Comparison of ENCODE assay signal across 17 cellular contexts in the genomic region with DNA sequence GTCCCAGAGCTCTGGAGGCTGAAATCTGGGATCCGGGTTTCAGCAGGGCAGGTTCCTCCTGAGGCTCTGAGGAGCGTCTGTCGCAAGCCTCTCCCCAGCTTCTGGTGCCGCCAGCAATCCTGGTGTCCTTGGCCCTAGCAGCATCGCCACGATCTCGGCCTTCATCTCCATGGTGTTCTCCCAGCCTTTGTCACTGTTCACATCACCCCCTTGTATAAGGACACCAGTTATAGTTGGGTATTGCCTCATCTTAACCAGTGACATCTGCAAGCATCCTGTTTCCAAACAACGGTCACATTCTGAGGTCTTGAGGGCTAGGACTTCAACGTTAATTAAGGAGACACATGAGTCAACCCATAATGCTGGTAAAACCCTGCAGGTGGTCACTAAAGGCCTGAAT. TPM values are rescaled to one million over a fixed set of nuclear protein-coding genes. Genes with fewer than 3 reads are reported as not detected.
A peak's percentile ranks its signal among the peaks of the same experiment; 100 is the strongest.
DNase-seq lines count a peak whose midpoint lies in the region; ATAC-seq and TF ChIP-seq lines count a peak whose summit lies in the region.
"Had no signal": no experiment of that assay in that cellular context is flagged by ENCODE, and none has a peak within 500 bp of the region (broad histone marks: within the 10 kb centered on the region; RNA-seq: fewer than 3 reads in every experiment).

No MANE protein-coding gene starts in this region.

- intact Hi-C loops in spleen (cut with DNase I; ENCODE audit: low total_unique reads), result no loop called here

- no peaks in the 10 kb centered on the region for H3K9me3 ChIP-seq in spleen
- H3K9me3 ChIP-seq: right atrium auricular region, suprapubic skin had no signal

- no peaks in the 10 kb centered on the region for H3K27me3 ChIP-seq in spleen (replicated peaks in 1 of 7)
- H3K27me3 ChIP-seq: right atrium auricular region, suprapubic skin had no signal

- H3K4me1 ChIP-seq in spleen, result peaks cover 8 to 64% (median 26%) of the 10 kb centered on the region in 6 donors

- 46 to 83% (median 59%) methylated on average over 9 of the region's 9 CpGs for WGBS in spleen, 5 donors

- ATAC-seq in HG02610 (IDR thresholded peaks at IDR 0.05; ENCODE audit: unreplicated experiment), result no peak

- peaks cover 0 to 10% (median 3%) of the 10 kb centered on the region in 6 donors for H3K36me3 ChIP-seq in spleen
- H3K36me3 ChIP-seq: right atrium auricular region, suprapubic skin had no signal

- no peak for TF ChIP-seq POLR2A in spleen (IDR thresholded peaks at IDR 0.05)

- no peak for TF ChIP-seq CTCF in spleen (IDR thresholded peaks at IDR 0.05 in 8 of 11, conservative IDR thresholded peaks at IDR 0.05 in 3 of 11)

- H3K4me3 ChIP-seq in spleen, result peak overlapping the region in 1 of 8 donors; percentile 28
- H3K4me3 ChIP-seq: right atrium auricular region, suprapubic skin had no signal

- H3K27ac ChIP-seq in spleen, result peak overlapping the region in 6 of 8 donors; percentile 15 to 78 (median 64)
- H3K27ac ChIP-seq: right atrium auricular region had no signal

- peak; percentile 13 for DNase-seq in HCEC 1CT
- DNase-seq in NOMO-1 treated with dmso at 0.1 percent for 144 hours (lab: John Stamatoyannopoulos, UW; ENCODE audit: unreplicated experiment), result peak; percentile 88
- peak; percentile 84 for DNase-seq in fibroblast of gingiva (ENCODE audit: low read depth)
- DNase-seq in spleen, result peak; percentile 73
- DNase-seq in DMS 273 treated with DMSO at 0.1 percent for 48 hours (lab: John Stamatoyannopoulos, UW), result no peak
- DNase-seq in GM19240 (ENCODE audit: insufficient read length, low spot score), result no peak
- DNase-seq: amniotic stem cell; CD4-positive, alpha-beta memory T cell; NCI-H1048; stimulated activated CD4-positive, alpha-beta T cell treated with anti-CD3 and anti-CD28 coated beads, Interleukin-1b, Interleukin-23, amount 100 ng/mL, for 48 hours had no signal

RNA-seq across cellular contexts. Expression of a gene that starts 2.8 kb away (rescaled TPM):
- total RNA-seq in spleen, result not detected
- under 1 TPM in 2 of 3 donors, not detected in 1; 0.09 to 0.39 TPM for polyA plus RNA-seq in spleen
- total RNA-seq: activated CD8-positive, alpha-beta memory T cell treated with anti-CD3 and anti-CD28 coated beads for 36 hours; activated T-helper 2 cell treated with anti-CD3 and anti-CD28 coated beads, Interferon-gamma antibody, Interleukin-2, Interleukin-4, amounts not matched to agents 10 μg/mL and 5 μg/mL and 100 μg/mL, durations not matched to agents 14 hours and 24 hours and 36 hours; CD4-positive, alpha-beta memory T cell; cerebellum; Daoy; right atrium auricular region had no signal

RNA-seq across cellular contexts. Expression of a gene that starts 4.5 kb away (rescaled TPM):
- total RNA-seq in spleen, result 10 to 100 TPM; 47.5 to 71.3 (median 52.6) TPM
- polyA plus RNA-seq in spleen, result 100 to 1,000 TPM in 2 of 3 donors, 10 to 100 TPM in 1; 75.9 to 182 (median 111) TPM

RNA-seq across cellular contexts. Expression of a gene that starts 22.7 kb away (rescaled TPM):
- total RNA-seq in spleen, result 1,000 to 10,000 TPM in 3 of 7 donors, 100 to 1,000 TPM in 4; 561 to 1,208 (median 823) TPM
- 100 to 1,000 TPM; 161 to 366 (median 188) TPM for polyA plus RNA-seq in spleen

RNA-seq across cellular contexts. Expression of a gene that starts 33.5 kb away (rescaled TPM):
- 100 to 1,000 TPM; 155 to 392 (median 293) TPM for total RNA-seq in spleen
- 100 to 1,000 TPM; 131 to 261 (median 137) TPM for polyA plus RNA-seq in spleen

RNA-seq across cellular contexts. Expression of a gene that starts 33.7 kb away (rescaled TPM):
- under 1 TPM in 1 of 7 donors, not detected in 6; 0.37 TPM for total RNA-seq in spleen
- under 1 TPM; 0.06 to 0.15 (median 0.13) TPM for polyA plus RNA-seq in spleen
- total RNA-seq: activated CD8-positive, alpha-beta memory T cell treated with anti-CD3 and anti-CD28 coated beads for 36 hours; activated T-helper 2 cell treated with anti-CD3 and anti-CD28 coated beads, Interferon-gamma antibody, Interleukin-2, Interleukin-4, amounts not matched to agents 10 μg/mL and 5 μg/mL and 100 μg/mL, durations not matched to agents 14 hours and 24 hours and 36 hours; CD4-positive, alpha-beta memory T cell; cerebellum; Daoy; right atrium auricular region had no signal
- polyA plus RNA-seq: CD4-positive, alpha-beta memory T cell had no signal

Comparison
In these comparisons a context has a peak if more than half of its experiments do, and no peak if none do; other contexts are left out.
1. DNase-seq: peak in HCEC 1CT (single experiment), NOMO-1 treated with dmso at 0.1 percent for 144 hours (single experiment), fibroblast of gingiva (single experiment) and spleen (single experiment); none in DMS 273 treated with DMSO at 0.1 percent for 48 hours (single experiment) and GM19240 (single experiment).